In the genomic region with DNA sequence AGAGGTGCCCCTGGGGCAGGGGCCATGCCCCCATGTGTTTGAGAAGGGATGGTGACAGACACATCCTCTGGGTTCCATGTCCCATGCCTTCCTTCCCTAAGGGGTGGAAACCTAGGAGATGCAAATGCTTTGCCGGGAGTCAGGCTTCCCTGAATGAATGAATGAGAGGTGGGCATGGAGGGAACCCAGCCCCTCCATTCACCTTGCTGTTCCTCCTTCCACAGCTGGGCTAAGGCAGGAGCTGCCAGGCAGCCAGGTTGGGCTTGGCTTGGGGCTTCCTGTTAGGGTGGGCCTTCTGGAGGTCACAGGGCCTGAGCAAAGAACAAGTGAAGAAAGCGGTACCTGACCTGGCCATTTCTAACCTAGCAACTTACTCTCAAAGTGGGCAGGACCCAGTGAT, we compare ENCODE assay signal across 1 cellular context.
TF ChIP-seq lines count a peak whose summit lies in the region.

No MANE protein-coding gene starts in this region.

TF ChIP-seq in GM23338, 12 proteins besides CTCF, POLR2A, EP300 and RAD21 (continued from another document):
- no peak for TF ChIP-seq ZNF462 (CRISPR knock-in tag; IDR thresholded peaks at IDR 0.05)
- no peak for TF ChIP-seq CREB1 (CRISPR knock-in tag; IDR thresholded peaks at IDR 0.05; ENCODE audit: low read depth)
- TF ChIP-seq JUNB (IDR thresholded peaks at IDR 0.05; ENCODE audit: unreplicated experiment), result no peak
- TF ChIP-seq ZNF114 (CRISPR knock-in tag; IDR thresholded peaks at IDR 0.05), result no peak
- TF ChIP-seq EZH2phosphoT487 (IDR thresholded peaks at IDR 0.05; ENCODE audit: unreplicated experiment), result no peak
- TF ChIP-seq EZH2 (IDR thresholded peaks at IDR 0.05; ENCODE audit: low read depth, unreplicated experiment), result no peak
- TF ChIP-seq ETS1 (IDR thresholded peaks at IDR 0.05), result no peak
- no peak for TF ChIP-seq STAT1 (IDR thresholded peaks at IDR 0.05; ENCODE audit: unreplicated experiment)
